Comparison of ENCODE assay signal across 10 cellular contexts in the genomic region with DNA sequence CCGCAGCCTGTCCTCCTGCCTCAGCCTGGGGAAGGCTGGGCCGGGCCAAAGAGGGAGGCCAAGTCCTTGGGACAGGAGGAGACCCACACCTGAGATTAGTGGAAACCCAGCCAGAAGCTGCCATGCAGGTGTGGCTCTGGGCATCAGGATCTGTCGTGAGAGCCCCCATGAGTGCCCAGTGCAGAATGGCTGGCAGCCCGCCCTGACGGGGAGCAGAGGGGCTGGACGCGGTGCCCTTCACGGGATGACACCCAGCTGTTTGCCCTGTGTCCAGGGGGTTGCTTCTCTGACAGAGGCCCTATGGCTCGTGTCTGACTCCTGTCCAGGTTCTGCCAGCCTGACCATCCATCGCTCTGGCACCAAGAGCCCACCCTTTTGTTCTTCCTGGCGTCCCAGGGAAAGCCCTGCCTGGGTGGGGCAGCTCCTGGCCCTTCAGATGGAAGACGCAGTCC. TPM values are rescaled to one million over a fixed set of nuclear protein-coding genes. Genes with fewer than 3 reads are reported as not detected.
DNase-seq lines count a peak whose midpoint lies in the region; ATAC-seq and TF ChIP-seq lines count a peak whose summit lies in the region.
"Had no signal": no experiment of that assay in that cellular context is flagged by ENCODE, and none has a peak within 500 bp of the region (broad histone marks: within the 10 kb centered on the region; RNA-seq: fewer than 3 reads in every experiment).

No MANE protein-coding gene starts in this region.

- no peak overlapping the region for H3K9ac ChIP-seq in rectal smooth muscle tissue (ENCODE audit: low read length)

- ATAC-seq in esophagus mucosa: peak; percentile 0

- CTCF ChIA-PET in RWPE1 (lab: Yijun Ruan, JAX): interaction anchor here (0.9 to 5.1 kb wide), 6 partner anchors 16 to 77 kb away, joined by 3 to 25 read pairs (median 7); no protein-coding TSS in a partner anchor

- DNase-seq in RWPE1 (ENCODE audit: low spot score): no peak
- DNase-seq in SKM-1 (lab: John Stamatoyannopoulos, UW; ENCODE audit: unreplicated experiment): no peak
- DNase-seq in activated T-cell treated with anti-CD3 and anti-CD28 coated beads for 4 hours: no peak
- DNase-seq in D341Med (ENCODE audit: low spot score): no peak
- DNase-seq: activated T-cell treated with anti-CD3 and anti-CD28 coated beads, Interleukin-2, amount 50 U/mL, for 1 hour; DMS153; NCI-H2029 had no signal

- H3K36me3 ChIP-seq in rectal smooth muscle tissue (ENCODE audit: control insufficient read depth, insufficient read depth, low read length): peaks cover 29% of the 10 kb centered on the region

- TF ChIP-seq CTCF in RWPE1 (conservative IDR thresholded peaks at IDR 0.05; ENCODE audit: low read depth): no peak

- H3K27me3 ChIP-seq in rectal smooth muscle tissue (ENCODE audit: control insufficient read depth, insufficient read depth, low read length): no peaks in the 10 kb centered on the region

- peaks cover 5% of the 10 kb centered on the region for H3K4me1 ChIP-seq in rectal smooth muscle tissue (ENCODE audit: control insufficient read depth, insufficient read depth, low read length)

- H3K4me3 ChIP-seq in rectal smooth muscle tissue (ENCODE audit: low read length): no peak overlapping the region

- POLR2A ChIA-PET in RWPE1 (lab: Yijun Ruan, JAX; ENCODE audit: low non-redundant PET): interaction anchor here (0.5 to 1.2 kb wide), 2 partner anchors 34 to 1244 kb away, joined by 3 read pairs; a partner anchor contains a TSS

- H3K27ac ChIP-seq in RWPE1 (peak overlapping the region; percentile 93), rectal smooth muscle tissue (ENCODE audit: low read depth, low read length) (peak overlapping the region; percentile 41)

RNA-seq across cellular contexts. Expression of a gene that starts 8.5 kb away (rescaled TPM):
- 0.76 TPM for total RNA-seq in esophagus mucosa

RNA-seq across cellular contexts. Expression of a gene that starts 21.8 kb away (rescaled TPM):
- 1.3 TPM for total RNA-seq in esophagus mucosa

RNA-seq across cellular contexts. Expression of a gene that starts 27.4 kb away (rescaled TPM):
- 3.8 TPM for total RNA-seq in esophagus mucosa

RNA-seq across cellular contexts. Expression of a gene that starts 33.7 kb away (rescaled TPM):
- total RNA-seq in esophagus mucosa: 91.7 TPM

RNA-seq across cellular contexts. Expression of a gene that starts 37.1 kb away (rescaled TPM):
- not detected for total RNA-seq in esophagus mucosa
- total RNA-seq: lower leg skin had no signal
